In genomic region chr1:226085675-226086074, GRCh38 we compare ENCODE assay signal across 1 cellular context.
TF ChIP-seq lines count a peak whose summit lies in the region.

No MANE protein-coding gene starts in this region.

TF ChIP-seq in GM12878, 131 proteins besides CTCF, POLR2A, EP300 and RAD21 (continued from another document):
- TF ChIP-seq E4F1 (IDR thresholded peaks at IDR 0.05; ENCODE audit: borderline replicate concordance, partially characterized antibody): no peak
- no peak for TF ChIP-seq NFIC (IDR thresholded peaks at IDR 0.05; ENCODE audit: low read depth, low read length)
- no peak for TF ChIP-seq MXI1 (IDR thresholded peaks at IDR 0.05; ENCODE audit: low read depth, low read length)
- TF ChIP-seq RELB (IDR thresholded peaks at IDR 0.05; ENCODE audit: low read depth): no peak
- no peak for TF ChIP-seq E2F8 (IDR thresholded peaks at IDR 0.05; ENCODE audit: low read depth, partially characterized antibody)
- TF ChIP-seq MYC (IDR thresholded peaks at IDR 0.05; ENCODE audit: insufficient read depth, insufficient read length, insufficient replicate concordance, low read length, severe bottlenecking): no peak
- no peak for TF ChIP-seq NFYA (IDR thresholded peaks at IDR 0.05; ENCODE audit: borderline replicate concordance, low read depth, low read length)
TF ChIP-seq in GM12878: peak in this region for 0.
